ENCODE assay signal across 8 cellular contexts in the genomic region with DNA sequence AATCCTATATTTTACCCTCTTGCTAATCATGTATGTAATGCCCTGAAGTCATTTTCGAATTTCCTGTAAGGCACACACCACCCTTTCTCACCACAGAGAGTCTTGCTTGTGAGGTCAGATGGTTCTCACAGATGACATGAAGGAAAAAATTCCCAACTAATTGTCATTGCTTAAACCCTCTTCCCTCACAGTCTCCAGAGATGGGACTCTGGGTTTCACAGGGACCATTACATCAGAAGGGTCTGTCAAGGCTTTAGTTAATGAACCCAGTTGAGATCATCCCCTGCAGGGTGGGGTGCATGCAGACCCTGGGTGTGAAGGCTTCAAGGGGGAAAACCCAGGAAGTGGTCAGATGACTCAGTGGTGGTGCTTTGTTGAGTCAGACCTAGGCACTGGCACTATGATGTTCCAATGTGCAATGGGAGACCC.
A peak's percentile ranks its signal among the peaks of the same experiment; 100 is the strongest.
DNase-seq lines count a peak whose midpoint lies in the region; ATAC-seq and TF ChIP-seq lines count a peak whose summit lies in the region.

No MANE protein-coding gene starts in this region.

- intact Hi-C loops in adrenal gland (cut with DNase I) = no loop called here

- H3K27ac ChIP-seq in suprapubic skin (no peak overlapping the region), adrenal gland (no peak overlapping the region)

- H3K36me3 ChIP-seq in suprapubic skin = no peaks in the 10 kb centered on the region
- no peaks in the 10 kb centered on the region for H3K36me3 ChIP-seq in adrenal gland (replicated peaks in 1 of 2)

- H3K4me3 ChIP-seq in suprapubic skin = no peak overlapping the region
- no peak overlapping the region for H3K4me3 ChIP-seq in adrenal gland

- TF ChIP-seq CTCF in suprapubic skin (IDR thresholded peaks at IDR 0.05) (no peak), adrenal gland (IDR thresholded peaks at IDR 0.05) (no peak)

- TF ChIP-seq EP300 in suprapubic skin (IDR thresholded peaks at IDR 0.05) = no peak

- 58% methylated on average over 1 of the region's 1 CpG for WGBS in suprapubic skin
- 35 to 58% (median 53%) methylated on average over 1 of the region's 1 CpG for WGBS in adrenal gland, 4 donors

- H3K9me3 ChIP-seq in suprapubic skin (no peaks in the 10 kb centered on the region), adrenal gland (replicated peaks in 1 of 3) (no peaks in the 10 kb centered on the region)

- DNase-seq in activated CD4-positive, CD25-positive, alpha-beta regulatory T cell treated with anti-CD3 and anti-CD28 coated beads, Interleukin-2, amount 50 U/mL, for 72 hours = no peak
- DNase-seq in activated naive CD4-positive, alpha-beta T cell treated with anti-CD3 and anti-CD28 coated beads, Interleukin-2, amount 50 U/mL, for 16 hours = peak; percentile 17
- DNase-seq in stimulated activated CD4-positive, alpha-beta T cell treated with anti-CD3 and anti-CD28 coated beads, Interleukin-4, amount 100 ng/mL, for 4 hours = peak; percentile 5 to 29
- DNase-seq in suprapubic skin (ENCODE audit: low spot score in 2 of 2) = no peak
- no peak for DNase-seq in midbrain (lab: John Stamatoyannopoulos, UW)
- DNase-seq in adrenal gland = no peak

- H3K27me3 ChIP-seq in suprapubic skin (no peaks in the 10 kb centered on the region), adrenal gland (no peaks in the 10 kb centered on the region)

- TF ChIP-seq POLR2A in suprapubic skin (IDR thresholded peaks at IDR 0.05) (no peak), adrenal gland (IDR thresholded peaks at IDR 0.05) (no peak)

- H3K4me1 ChIP-seq in suprapubic skin (no peaks in the 10 kb centered on the region), adrenal gland (replicated peaks in 1 of 2) (no peaks in the 10 kb centered on the region)

- peak; percentile 76 to 88 for ATAC-seq in activated CD4-positive, CD25-positive, alpha-beta regulatory T cell treated with anti-CD3 and anti-CD28 coated beads, Interleukin-2, amount 50 U/mL, for 24 hours
- peak; percentile 95 for ATAC-seq in HG03196 (IDR thresholded peaks at IDR 0.05; ENCODE audit: unreplicated experiment)

Comparison
In these comparisons a context has a peak if more than half of its experiments do, and no peak if none do; other contexts are left out.
1. DNase-seq: peak in activated naive CD4-positive, alpha-beta T cell treated with anti-CD3 and anti-CD28 coated beads, Interleukin-2, amount 50 U/mL, for 16 hours (single experiment) and stimulated activated CD4-positive, alpha-beta T cell treated with anti-CD3 and anti-CD28 coated beads, Interleukin-4, amount 100 ng/mL, for 4 hours (2 of 2); none in activated CD4-positive, CD25-positive, alpha-beta regulatory T cell treated with anti-CD3 and anti-CD28 coated beads, Interleukin-2, amount 50 U/mL, for 72 hours (single experiment), suprapubic skin (0 of 2), midbrain (single experiment) and adrenal gland (0 of 7).